In genomic region chr9:127517620-127518019, GRCh38 we compare ENCODE assay signal across 18 cellular contexts.
DNase-seq lines count a peak whose midpoint lies in the region; ATAC-seq and TF ChIP-seq lines count a peak whose summit lies in the region.
"Had no signal": no experiment of that assay in that cellular context is flagged by ENCODE, and none has a peak within 500 bp of the region (broad histone marks: within the 10 kb centered on the region; RNA-seq: fewer than 3 reads in every experiment).

No MANE protein-coding gene starts in this region.

- no TSS peak for BruUV-seq in MCF 10A (replicated peaks; lab: Mats Ljungman, UMichigan)

- H3K9me3 Mint-ChIP-seq in MCF 10A (ENCODE audit: unreplicated experiment) (no peaks in the 10 kb centered on the region), endothelial cell (ENCODE audit: unreplicated experiment) (no peaks in the 10 kb centered on the region)

- intact Hi-C loops in MCF 10A (cut with micrococcal nuclease) = no loop called here
- intact Hi-C loops in breast epithelium (cut with DNase I; ENCODE audit: low total_unique reads) = no loop called here

- H3K4me1 Mint-ChIP-seq in MCF 10A (ENCODE audit: insufficient read depth, unreplicated experiment) (peaks cover 19% of the 10 kb centered on the region), endothelial cell (ENCODE audit: unreplicated experiment) (peaks cover 30% of the 10 kb centered on the region)

- no peak for TF ChIP-seq POLR2A in breast epithelium (IDR thresholded peaks at IDR 0.05)

- H2AK5ac ChIP-seq in trophoblast cell (ENCODE audit: low read length) = no peak overlapping the region

- H3K4me3 Mint-ChIP-seq in MCF 10A (ENCODE audit: unreplicated experiment) (no peak overlapping the region), endothelial cell (ENCODE audit: unreplicated experiment) (no peak overlapping the region)

- H3K9ac ChIP-seq in smooth muscle cell (ENCODE audit: low read depth) = no peak overlapping the region
- H3K9ac ChIP-seq in trophoblast cell (ENCODE audit: low read length) = no peak overlapping the region

- DNase-seq in MCF 10A (ENCODE audit: unreplicated experiment) (no peak), breast epithelium (ENCODE audit: low spot score in 2 of 2) (no peak), endothelial cell (ENCODE audit: low spot score) (no peak), smooth muscle cell (lab: John Stamatoyannopoulos, UW; ENCODE audit: unreplicated experiment) (no peak), trophoblast cell (no peak), KBM-7 (no peak), NCI-H1417 (lab: John Stamatoyannopoulos, UW) (no peak)
- DNase-seq: 8988T, COR-L47, DMS153, EL, HCEC 1CT, MV-4-11, NCI-H1436 treated with DMSO at 0.1 percent for 48 hours, NCI-H2081, NCI-H510A treated with DMSO at 0.1 percent for 48 hours had no signal

- H4K91ac ChIP-seq in trophoblast cell (ENCODE audit: low read depth, low read length) = no peak overlapping the region

- no peak overlapping the region for H2AFZ ChIP-seq in smooth muscle cell (ENCODE audit: low read depth)
- H2AFZ ChIP-seq in trophoblast cell (ENCODE audit: insufficient read depth, low read length, poor library complexity) = no peak overlapping the region

- H4K8ac ChIP-seq in trophoblast cell (ENCODE audit: low read depth, low read length) = no peak overlapping the region

- H3K79me2 ChIP-seq in smooth muscle cell (ENCODE audit: low read depth) (peaks cover 4% of the 10 kb centered on the region), trophoblast cell (ENCODE audit: control insufficient read depth, insufficient read depth, low read length, poor library complexity) (peaks cover 15% of the 10 kb centered on the region)

- H3K4ac ChIP-seq in trophoblast cell (ENCODE audit: low read depth, low read length) = no peak overlapping the region

- no peak overlapping the region for H3K4me2 ChIP-seq in smooth muscle cell
- H3K4me2 ChIP-seq in trophoblast cell (ENCODE audit: low read length) = no peak overlapping the region

- no peak overlapping the region for H2BK120ac ChIP-seq in trophoblast cell (ENCODE audit: insufficient read depth, low read length, poor library complexity)

- no peak overlapping the region for H3K23ac ChIP-seq in trophoblast cell (ENCODE audit: low read length)

- 97% methylated on average over 11 of the region's 11 CpGs for WGBS in smooth muscle cell (ENCODE audit: low lambda C conversion rate)
- WGBS in trophoblast cell (ENCODE audit: extremely low coverage, insufficient coverage, insufficient read length) = no CpG with 5 or more reads among the region's 11 CpGs

- CTCF ChIA-PET in MCF 10A (lab: Yijun Ruan, JAX) = interaction anchor here (0.7 kb wide), 1 partner anchor 544 kb away, joined by 3 read pairs; no protein-coding TSS in a partner anchor

- H4K12ac ChIP-seq in trophoblast cell (ENCODE audit: low read depth, low read length) = no peak overlapping the region

- H2BK5ac ChIP-seq in trophoblast cell (ENCODE audit: low read depth, low read length, poor library complexity) = no peak overlapping the region

- POLR2A ChIA-PET in MCF 10A (lab: Yijun Ruan, JAX) = no interaction called here

- peaks cover 32% of the 10 kb centered on the region for H3K79me1 ChIP-seq in trophoblast cell (ENCODE audit: low read length)

- H3K14ac ChIP-seq in trophoblast cell (ENCODE audit: low read length) = no peak overlapping the region

- no peak overlapping the region for H3K4me3 ChIP-seq in breast epithelium
- no peak overlapping the region for H3K4me3 ChIP-seq in smooth muscle cell
- no peak overlapping the region for H3K4me3 ChIP-seq in trophoblast cell (ENCODE audit: low read depth, low read length)

- no peaks in the 10 kb centered on the region for H3K27me3 Mint-ChIP-seq in MCF 10A (ENCODE audit: insufficient read depth, unreplicated experiment)
- peaks cover 8% of the 10 kb centered on the region for H3K27me3 Mint-ChIP-seq in endothelial cell (ENCODE audit: unreplicated experiment)

- H3K27ac Mint-ChIP-seq in MCF 10A (ENCODE audit: low read depth, unreplicated experiment) (peak overlapping the region; percentile 23), endothelial cell (ENCODE audit: unreplicated experiment) (peak overlapping the region; percentile 30)

- H3K9me3 ChIP-seq in breast epithelium = no peaks in the 10 kb centered on the region
- no peaks in the 10 kb centered on the region for H3K9me3 ChIP-seq in smooth muscle cell (replicated peaks; ENCODE audit: low read depth)
- peaks cover 2% of the 10 kb centered on the region for H3K9me3 ChIP-seq in trophoblast cell (ENCODE audit: insufficient read depth, low read depth, low read length)

- peaks cover 10 to 12% of the 10 kb centered on the region in 2 donors for H3K4me1 ChIP-seq in breast epithelium
- H3K4me1 ChIP-seq in smooth muscle cell (ENCODE audit: low read depth) = peaks cover 8% of the 10 kb centered on the region
- H3K4me1 ChIP-seq in trophoblast cell (ENCODE audit: control insufficient read depth in 1 of 2, insufficient read depth in 2 of 2, low read length in 2 of 2) = peaks cover 26 to 30% of the 10 kb centered on the region in 2 experiments

- H3K18ac ChIP-seq in trophoblast cell (ENCODE audit: low read length) = no peak overlapping the region

- ATAC-seq in HG02870 (IDR thresholded peaks at IDR 0.05; ENCODE audit: unreplicated experiment) = no peak

- H3K27me3 ChIP-seq in breast epithelium = no peaks in the 10 kb centered on the region
- H3K27me3 ChIP-seq in smooth muscle cell (ENCODE audit: low read depth) = no peaks in the 10 kb centered on the region
- no peaks in the 10 kb centered on the region for H3K27me3 ChIP-seq in trophoblast cell (ENCODE audit: insufficient read depth, low read length)

- H3K36me3 ChIP-seq in breast epithelium (peaks cover 9% of the 10 kb centered on the region), smooth muscle cell (ENCODE audit: low read depth) (no peaks in the 10 kb centered on the region), trophoblast cell (ENCODE audit: control insufficient read depth in 1 of 2, insufficient read depth in 2 of 2, low read length in 2 of 2) (peaks cover 56 to 61% of the 10 kb centered on the region in 2 experiments)

- H3K36me3 Mint-ChIP-seq in MCF 10A (ENCODE audit: insufficient read depth, unreplicated experiment) (peaks cover 99% of the 10 kb centered on the region), endothelial cell (ENCODE audit: low read depth, unreplicated experiment) (peaks cover 34% of the 10 kb centered on the region)

- H4K20me1 ChIP-seq in smooth muscle cell (ENCODE audit: low read depth) = peaks cover 40% of the 10 kb centered on the region

- in situ Hi-C loops in KBM-7 (cut with MboI; ENCODE audit: low pct_unique_long_range_greater_than_20kb, low sequenced_read_pairs) = no loop called here

- H3K27ac ChIP-seq in breast epithelium (peak overlapping the region in 1 of 2 donors; percentile 39), smooth muscle cell (ENCODE audit: low read depth) (peak overlapping the region; percentile 96), trophoblast cell (ENCODE audit: low read depth, low read length) (no peak overlapping the region)
- H3K27ac ChIP-seq: C4-2B had no signal

- peaks cover 13% of the 10 kb centered on the region for H3F3A ChIP-seq in smooth muscle cell (ENCODE audit: low read depth)

- TF ChIP-seq CTCF in MCF 10A (IDR thresholded peaks at IDR 0.05; ENCODE audit: unreplicated experiment) = no peak
- TF ChIP-seq CTCF in breast epithelium (IDR thresholded peaks at IDR 0.05) = no peak
- no peak for TF ChIP-seq CTCF in endothelial cell (IDR thresholded peaks at IDR 0.05; ENCODE audit: unreplicated experiment)
- no peak for TF ChIP-seq CTCF in smooth muscle cell (IDR thresholded peaks at IDR 0.05; ENCODE audit: borderline replicate concordance, insufficient read depth, poor library complexity, severe bottlenecking)

- no peak overlapping the region for H2BK12ac ChIP-seq in trophoblast cell (ENCODE audit: low read length)
